8 cellular contexts compared by ENCODE assay signal in genomic region chrX:16786139-16786790, GRCh38. TPM values are rescaled to one million over a fixed set of nuclear protein-coding genes. Genes with fewer than 3 reads are reported as not detected.
DNase-seq lines count a peak whose midpoint lies in the region; ATAC-seq and TF ChIP-seq lines count a peak whose summit lies in the region.

Gene TXLNG, plus strand, starts transcription at chrX:16786466. Its CDS starts 22 bp downstream, at chrX:16786488.

- H3K36me3 Mint-ChIP-seq in T-helper 17 cell (ENCODE audit: low read depth) = no peaks in the 10 kb centered on the region

- peak; percentile 87 for DNase-seq in NCI-H1694 treated with DMSO at 0.1 percent for 48 hours (lab: John Stamatoyannopoulos, UW)
- DNase-seq in T-helper 17 cell = peak; percentile 85 to 89 (median 85)
- DNase-seq in amygdala (lab: John Stamatoyannopoulos, UW) = peak; percentile 38 to 100 (median 96)
- DNase-seq in left cardiac atrium = peak; percentile 99
- DNase-seq in posterior vena cava (ENCODE audit: low spot score) = peak; percentile 100
- peak; percentile 99 for DNase-seq in ureter (ENCODE audit: low spot score)

- H3K9me3 ChIP-seq in T-helper 17 cell (ENCODE audit: control insufficient read depth, low read length, poor library complexity, severe bottlenecking) = no peaks in the 10 kb centered on the region

- ATAC-seq in HG02885 (IDR thresholded peaks at IDR 0.05; ENCODE audit: poor library complexity, unreplicated experiment) = peak; percentile 98
- ATAC-seq in T-helper 17 cell = peak; percentile 95
- ATAC-seq in left cardiac atrium = peak; percentile 99

- H3K4me3 Mint-ChIP-seq in T-helper 17 cell = peak within 1 kb of the TSS; percentile 97

- intact Hi-C loops in left cardiac atrium (cut with DNase I) = loop anchor here in 1 of 2 donors (5.0 kb wide), 1 partner anchor 64 kb away; no protein-coding TSS in a partner anchor
- intact Hi-C loops in posterior vena cava (cut with DNase I) = no loop called here

- peak within 1 kb of the TSS; percentile 86 for H3K27ac Mint-ChIP-seq in T-helper 17 cell

- TF ChIP-seq POLR2A in GM15510 (IDR thresholded peaks at IDR 0.05; ENCODE audit: borderline replicate concordance, extremely low read depth, insufficient read length) = peak; percentile 89

- H3K27me3 Mint-ChIP-seq in T-helper 17 cell = no peaks in the 10 kb centered on the region

- peaks cover 7% of the 10 kb centered on the region for H3K4me1 Mint-ChIP-seq in T-helper 17 cell

RNA-seq across cellular contexts. Expression of gene TXLNG, which starts in this region (rescaled TPM):
- total RNA-seq in T-helper 17 cell = 10 to 100 TPM; 19.9 to 21.7 TPM
- total RNA-seq in left cardiac atrium = 1 to 10 TPM; 6.5 to 9.0 TPM
- 1 to 10 TPM; 8.6 to 9.0 TPM for total RNA-seq in posterior vena cava
- total RNA-seq in ureter = 16.8 TPM

Comparison
In these comparisons a context has a peak if more than half of its experiments do, and no peak if none do; other contexts are left out.
1. Peak in every context shown above with its lines: DNase-seq and ATAC-seq.